ENCODE assay signal across 1 cellular context in genomic region chr2:75870654-75871137, GRCh38.
TF ChIP-seq lines count a peak whose summit lies in the region.

No MANE protein-coding gene starts in this region.

TF ChIP-seq in HepG2, 621 proteins besides CTCF, POLR2A, EP300 and RAD21 (continued from another document):
- no peak for TF ChIP-seq CENPT (CRISPR knock-in tag; IDR thresholded peaks at IDR 0.05; ENCODE audit: low read depth)
- TF ChIP-seq PPARG (CRISPR knock-in tag; conservative IDR thresholded peaks at IDR 0.05): no peak
- no peak for TF ChIP-seq ZXDC (CRISPR knock-in tag; IDR thresholded peaks at IDR 0.05)
